25 cellular contexts compared by ENCODE assay signal in the genomic region with DNA sequence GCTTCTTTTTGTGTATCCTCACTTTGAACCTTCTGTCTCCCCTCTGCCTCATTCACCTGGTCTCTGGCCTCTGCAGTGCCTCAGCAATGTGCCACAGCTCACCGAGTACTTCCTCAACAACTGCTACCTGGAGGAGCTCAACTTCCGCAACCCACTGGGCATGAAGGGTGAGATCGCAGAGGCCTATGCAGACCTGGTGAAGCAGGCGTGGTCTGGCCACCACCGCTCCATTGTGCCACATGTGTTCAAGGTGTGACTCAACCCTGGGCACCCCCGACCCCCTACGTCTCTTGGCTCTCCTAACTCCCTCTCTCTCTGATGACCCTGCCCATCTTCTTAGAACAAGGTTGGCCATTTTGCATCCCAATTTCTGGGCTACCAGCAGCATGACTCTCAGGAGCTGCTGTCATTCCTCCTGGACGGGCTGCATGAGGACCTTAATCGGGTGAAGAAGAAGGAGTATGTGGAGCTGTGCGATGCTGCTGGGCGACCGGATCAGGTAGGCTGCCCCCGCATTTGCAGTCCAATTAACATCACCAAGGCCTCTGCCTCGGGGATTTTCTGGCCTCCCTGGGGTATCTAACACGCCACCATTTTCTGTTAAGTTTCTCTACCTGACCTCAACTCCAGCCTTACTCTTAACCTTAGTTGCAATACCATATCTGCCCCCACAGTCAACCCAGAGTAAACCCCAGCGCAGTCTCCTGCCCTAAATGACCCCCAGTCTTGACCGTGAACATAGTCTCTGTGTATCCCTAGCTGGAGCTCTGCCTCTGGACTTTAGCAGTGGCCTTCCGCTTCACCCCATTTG. TPM values are rescaled to one million over a fixed set of nuclear protein-coding genes. Genes with fewer than 3 reads are reported as not detected.
A peak's percentile ranks its signal among the peaks of the same experiment; 100 is the strongest.
DNase-seq lines count a peak whose midpoint lies in the region; ATAC-seq, FAIRE-seq and TF ChIP-seq lines count a peak whose summit lies in the region.
"Had no signal": no experiment of that assay in that cellular context is flagged by ENCODE, and none has a peak within 500 bp of the region (broad histone marks: within the 10 kb centered on the region; RNA-seq: fewer than 3 reads in every experiment).

No MANE protein-coding gene starts in this region.

- peaks cover 0 to 8% (median 3%) of the 10 kb centered on the region in 4 donors for H3K4me1 Mint-ChIP-seq in CD4-positive, CD25-positive, alpha-beta regulatory T cell
- H3K4me1 Mint-ChIP-seq in CD8-positive, alpha-beta T cell (ENCODE audit: low read depth) = peaks cover 12% of the 10 kb centered on the region
- peaks cover 4% of the 10 kb centered on the region for H3K4me1 Mint-ChIP-seq in central memory CD8-positive, alpha-beta T cell

- H3K4me1 ChIP-seq in CD4-positive, CD25-positive, alpha-beta regulatory T cell (ENCODE audit: control insufficient read depth, insufficient read depth, low read length, poor library complexity, severe bottlenecking) = no peaks in the 10 kb centered on the region
- peaks cover 7% of the 10 kb centered on the region for H3K4me1 ChIP-seq in CD8-positive, alpha-beta T cell (ENCODE audit: insufficient read depth, low read length)

- H3K4me3 Mint-ChIP-seq in CD4-positive, CD25-positive, alpha-beta regulatory T cell = no peak overlapping the region
- H3K4me3 Mint-ChIP-seq in CD8-positive, alpha-beta T cell = no peak overlapping the region
- no peak overlapping the region for H3K4me3 Mint-ChIP-seq in central memory CD8-positive, alpha-beta T cell
- H3K4me3 Mint-ChIP-seq: CD8-positive, alpha-beta memory T cell had no signal

- no peak for DNase-seq in CD4-positive, CD25-positive, alpha-beta regulatory T cell
- no peak for DNase-seq in CD8-positive, alpha-beta T cell
- DNase-seq in central memory CD8-positive, alpha-beta T cell (ENCODE audit: low spot score in 2 of 2) = no peak
- DNase-seq in mesenteric fat pad (ENCODE audit: low spot score) (peak; percentile 69), NCI-H226 (no peak), GM19239 (ENCODE audit: insufficient read length, low spot score) (no peak), NCI-H2029 (lab: John Stamatoyannopoulos, UW) (no peak), OCI-M2 (lab: John Stamatoyannopoulos, UW; ENCODE audit: unreplicated experiment) (no peak)
- DNase-seq: C1 segment of cervical spinal cord; CD8-positive, alpha-beta memory T cell; DND-41; KG1; MG63; NCI-H1105 treated with DMSO at 0.1 percent for 48 hours; NCI-H146; NCI-H1930; NCI-H2227 treated with DMSO at 0.1 percent for 48 hours; NCI-H510A; NCI-H69; SIG-M5 had no signal

- peaks cover 34% of the 10 kb centered on the region for H3K36me3 ChIP-seq in CD4-positive, CD25-positive, alpha-beta regulatory T cell (ENCODE audit: control insufficient read depth, insufficient read depth, low read length)
- H3K36me3 ChIP-seq in CD8-positive, alpha-beta T cell (ENCODE audit: insufficient read depth, low read length) = peaks cover 23% of the 10 kb centered on the region
- H3K36me3 ChIP-seq: MG63 had no signal

- H3K27ac ChIP-seq in CD4-positive, CD25-positive, alpha-beta regulatory T cell (ENCODE audit: insufficient read depth, low read length, poor library complexity, severe bottlenecking) = no peak overlapping the region
- no peak overlapping the region for H3K27ac ChIP-seq in CD8-positive, alpha-beta T cell (ENCODE audit: low read depth, low read length)
- H3K27ac ChIP-seq: SK-N-MC had no signal

- H3K9me3 Mint-ChIP-seq in CD4-positive, CD25-positive, alpha-beta regulatory T cell = no peaks in the 10 kb centered on the region
- H3K9me3 Mint-ChIP-seq in CD8-positive, alpha-beta T cell = no peaks in the 10 kb centered on the region
- no peaks in the 10 kb centered on the region for H3K9me3 Mint-ChIP-seq in central memory CD8-positive, alpha-beta T cell
- H3K9me3 Mint-ChIP-seq: CD8-positive, alpha-beta memory T cell had no signal

- no peaks in the 10 kb centered on the region for H3K27me3 ChIP-seq in CD4-positive, CD25-positive, alpha-beta regulatory T cell (ENCODE audit: control insufficient read depth, insufficient read depth, low read length)
- no peaks in the 10 kb centered on the region for H3K27me3 ChIP-seq in CD8-positive, alpha-beta T cell (ENCODE audit: insufficient read depth, low read length)
- H3K27me3 ChIP-seq: MG63 had no signal

- peaks cover 53% of the 10 kb centered on the region for H3K36me3 Mint-ChIP-seq in CD4-positive, CD25-positive, alpha-beta regulatory T cell
- H3K36me3 Mint-ChIP-seq in CD8-positive, alpha-beta T cell = peaks cover 66% of the 10 kb centered on the region
- peaks cover 40% of the 10 kb centered on the region for H3K36me3 Mint-ChIP-seq in central memory CD8-positive, alpha-beta T cell (ENCODE audit: insufficient read depth)

- POLR2A ChIA-PET in CD8-positive, alpha-beta T cell (lab: Charles Lee) = no interaction called here

- intact Hi-C loops in CD8-positive, alpha-beta T cell (cut with DNase I, micrococcal nuclease) = no loop called here

- no peak overlapping the region for H3K4me3 ChIP-seq in CD4-positive, CD25-positive, alpha-beta regulatory T cell (ENCODE audit: low read depth, low read length)
- no peak overlapping the region for H3K4me3 ChIP-seq in CD8-positive, alpha-beta T cell (ENCODE audit: low read depth, low read length)
- H3K4me3 ChIP-seq: MG63, SK-N-MC had no signal

- no peaks in the 10 kb centered on the region for H3K9me3 ChIP-seq in CD4-positive, CD25-positive, alpha-beta regulatory T cell (ENCODE audit: control insufficient read depth in 2 of 2, low read length in 2 of 2)
- H3K9me3 ChIP-seq in CD8-positive, alpha-beta T cell (ENCODE audit: low read length) = no peaks in the 10 kb centered on the region
- H3K9me3 ChIP-seq: MG63 had no signal

- H3K27ac Mint-ChIP-seq in CD4-positive, CD25-positive, alpha-beta regulatory T cell = peak overlapping the region in 2 of 3 donors; percentile 26 to 75
- H3K27ac Mint-ChIP-seq in CD8-positive, alpha-beta T cell = peak overlapping the region; percentile 41
- peak overlapping the region; percentile 29 for H3K27ac Mint-ChIP-seq in central memory CD8-positive, alpha-beta T cell (ENCODE audit: low read depth)

- CTCF ChIA-PET in CD8-positive, alpha-beta T cell (lab: Charles Lee) = no interaction called here

- no peak for FAIRE-seq in GM19239 (lab: Jason Lieb, UNC)
- FAIRE-seq: GM12892, H54, HTR-8/SVneo, RCC 7860 had no signal

- ATAC-seq in CD4-positive, CD25-positive, alpha-beta regulatory T cell (ENCODE audit: low read depth in 2 of 2) = no peak
- no peak for ATAC-seq in CD8-positive, alpha-beta T cell
- no peak for ATAC-seq in central memory CD8-positive, alpha-beta T cell (replicated peaks; ENCODE audit: extremely low read depth, poor library complexity, severe bottlenecking)

- no peak for TF ChIP-seq CTCF in CD8-positive, alpha-beta T cell (IDR thresholded peaks at IDR 0.05)

- H3K27me3 Mint-ChIP-seq in CD4-positive, CD25-positive, alpha-beta regulatory T cell = no peaks in the 10 kb centered on the region
- no peaks in the 10 kb centered on the region for H3K27me3 Mint-ChIP-seq in CD8-positive, alpha-beta T cell (ENCODE audit: low read depth)
- no peaks in the 10 kb centered on the region for H3K27me3 Mint-ChIP-seq in central memory CD8-positive, alpha-beta T cell

RNA-seq across cellular contexts. Expression of a gene that starts 8.6 kb away (rescaled TPM):
- 97.3 TPM for total RNA-seq in CD4-positive, CD25-positive, alpha-beta regulatory T cell
- 10 to 100 TPM; 46.0 to 69.2 (median 56.3) TPM for polyA plus RNA-seq in CD4-positive, CD25-positive, alpha-beta regulatory T cell
- 100 to 1,000 TPM; 147 to 161 TPM for total RNA-seq in CD8-positive, alpha-beta T cell
- total RNA-seq in mesenteric fat pad = 42.2 TPM

RNA-seq across cellular contexts. Expression of a gene that starts 22.9 kb away (rescaled TPM):
- total RNA-seq in CD4-positive, CD25-positive, alpha-beta regulatory T cell = 186 TPM
- polyA plus RNA-seq in CD4-positive, CD25-positive, alpha-beta regulatory T cell = 10 to 100 TPM in 1 of 4 donors, 1 to 10 TPM in 3; 3.9 to 10.7 (median 7.2) TPM
- total RNA-seq in CD8-positive, alpha-beta T cell = 100 to 1,000 TPM; 157 to 161 TPM
- 80.6 TPM for total RNA-seq in mesenteric fat pad

RNA-seq across cellular contexts. Expression of a gene that starts 47.8 kb away (rescaled TPM):
- total RNA-seq in CD4-positive, CD25-positive, alpha-beta regulatory T cell = 173 TPM
- 100 to 1,000 TPM; 163 to 210 (median 175) TPM for polyA plus RNA-seq in CD4-positive, CD25-positive, alpha-beta regulatory T cell
- 10 to 100 TPM; 63.8 to 64.7 TPM for total RNA-seq in CD8-positive, alpha-beta T cell
- 189 TPM for total RNA-seq in mesenteric fat pad
